ENCODE assay signal across 1 cellular context in genomic region chr6:105215506-105215905, GRCh38.
TF ChIP-seq lines count a peak whose summit lies in the region.

No MANE protein-coding gene starts in this region.

TF ChIP-seq in GM23338, 12 proteins besides CTCF, POLR2A, EP300 and RAD21 (continued from another document):
- TF ChIP-seq ZNF462 (CRISPR knock-in tag; IDR thresholded peaks at IDR 0.05) (no peak), CREB1 (CRISPR knock-in tag; IDR thresholded peaks at IDR 0.05; ENCODE audit: low read depth) (no peak), REST (IDR thresholded peaks at IDR 0.05; ENCODE audit: unreplicated experiment) (no peak), ZNF114 (CRISPR knock-in tag; IDR thresholded peaks at IDR 0.05) (no peak), EZH2 (IDR thresholded peaks at IDR 0.05; ENCODE audit: low read depth, unreplicated experiment) (no peak)
TF ChIP-seq in GM23338: peak in this region for 0.
